Comparison of ENCODE assay signal across 1 cellular context in the genomic region with DNA sequence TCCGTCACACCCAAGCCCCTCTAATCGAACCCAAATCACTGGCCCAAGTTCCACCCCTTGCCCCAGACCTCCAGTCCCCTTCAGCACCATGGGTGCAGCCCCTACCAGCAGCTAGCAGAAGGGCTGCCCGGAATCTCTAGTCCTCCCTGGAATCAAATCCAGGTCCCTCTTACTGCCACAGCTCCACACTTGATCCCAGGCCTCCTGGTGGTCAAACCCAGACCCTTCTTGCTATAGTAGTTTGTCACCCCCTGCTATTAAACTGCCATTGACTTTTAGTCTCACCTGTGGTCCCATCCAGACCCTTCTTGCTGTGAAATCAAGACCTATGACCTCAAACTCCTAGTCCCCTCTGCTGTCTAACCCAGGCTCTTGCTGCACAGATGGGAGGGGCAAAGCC.
TF ChIP-seq lines count a peak whose summit lies in the region.

No MANE protein-coding gene starts in this region.

TF ChIP-seq in H1, 55 proteins besides CTCF, POLR2A, EP300 and RAD21:
- no peak for TF ChIP-seq MAFK (IDR thresholded peaks at IDR 0.05; ENCODE audit: low read depth, low read length)
- TF ChIP-seq CTBP2 (IDR thresholded peaks at IDR 0.05; ENCODE audit: borderline replicate concordance, insufficient read depth, insufficient read length, low read length) = no peak
- TF ChIP-seq CBX8 (IDR thresholded peaks at IDR 0.05; ENCODE audit: borderline replicate concordance, low read depth, low read length) = no peak
- no peak for TF ChIP-seq PHF8 (conservative IDR thresholded peaks at IDR 0.05; ENCODE audit: low read depth, low read length)
- no peak for TF ChIP-seq CEBPB (IDR thresholded peaks at IDR 0.05; ENCODE audit: low read depth, low read length)
- TF ChIP-seq TAF1 (IDR thresholded peaks at IDR 0.05; ENCODE audit: low read depth, low read length) = no peak
- TF ChIP-seq, protein P1, sequence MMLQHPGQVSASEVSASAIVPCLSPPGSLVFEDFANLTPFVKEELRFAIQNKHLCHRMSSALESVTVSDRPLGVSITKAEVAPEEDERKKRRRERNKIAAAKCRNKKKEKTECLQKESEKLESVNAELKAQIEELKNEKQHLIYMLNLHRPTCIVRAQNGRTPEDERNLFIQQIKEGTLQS (IDR thresholded peaks at IDR 0.05; ENCODE audit: insufficient read depth, low read depth, low read length) = no peak
- TF ChIP-seq SP1 (IDR thresholded peaks at IDR 0.05; ENCODE audit: low read depth, low read length) = no peak
- TF ChIP-seq KDM1A (IDR thresholded peaks at IDR 0.05; ENCODE audit: borderline replicate concordance, low read length) = no peak
- TF ChIP-seq ASH2L (IDR thresholded peaks at IDR 0.05; ENCODE audit: low read length) = no peak
- TF ChIP-seq CREB1 (IDR thresholded peaks at IDR 0.05) = no peak
TF ChIP-seq in H1: peak in this region for 0.
